In the genomic region with DNA sequence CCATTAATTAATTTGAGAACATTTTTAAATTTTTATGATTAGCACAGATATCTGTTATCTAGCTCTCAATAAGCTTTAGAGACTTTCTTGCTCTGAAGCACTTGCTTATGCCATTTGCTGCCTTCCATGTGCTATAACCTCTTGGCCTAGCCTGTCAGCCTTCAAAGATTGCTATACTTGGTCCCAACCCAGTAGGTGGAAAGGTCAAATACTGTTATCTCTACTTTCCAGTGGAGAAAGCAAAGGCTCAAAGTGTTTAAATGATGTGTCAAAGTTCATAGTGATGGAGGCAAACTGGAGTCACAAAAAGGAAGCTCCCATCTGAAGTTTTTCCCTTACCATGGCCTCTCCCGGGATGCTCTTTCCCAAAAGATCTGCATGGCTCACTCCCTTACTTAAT, we compare ENCODE assay signal across 2 cellular contexts.
A peak's percentile ranks its signal among the peaks of the same experiment; 100 is the strongest.
TF ChIP-seq lines count a peak whose summit lies in the region.

No MANE protein-coding gene starts in this region.

TF ChIP-seq in liver, 16 proteins besides CTCF, POLR2A, EP300 and RAD21 (continued from another document):
- TF ChIP-seq, protein P1, sequence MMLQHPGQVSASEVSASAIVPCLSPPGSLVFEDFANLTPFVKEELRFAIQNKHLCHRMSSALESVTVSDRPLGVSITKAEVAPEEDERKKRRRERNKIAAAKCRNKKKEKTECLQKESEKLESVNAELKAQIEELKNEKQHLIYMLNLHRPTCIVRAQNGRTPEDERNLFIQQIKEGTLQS (IDR thresholded peaks at IDR 0.05), result no peak
- TF ChIP-seq FOXA1 (IDR thresholded peaks at IDR 0.05), result no peak
- no peak for TF ChIP-seq NR2F2 (IDR thresholded peaks at IDR 0.05)
- TF ChIP-seq, protein P2, sequence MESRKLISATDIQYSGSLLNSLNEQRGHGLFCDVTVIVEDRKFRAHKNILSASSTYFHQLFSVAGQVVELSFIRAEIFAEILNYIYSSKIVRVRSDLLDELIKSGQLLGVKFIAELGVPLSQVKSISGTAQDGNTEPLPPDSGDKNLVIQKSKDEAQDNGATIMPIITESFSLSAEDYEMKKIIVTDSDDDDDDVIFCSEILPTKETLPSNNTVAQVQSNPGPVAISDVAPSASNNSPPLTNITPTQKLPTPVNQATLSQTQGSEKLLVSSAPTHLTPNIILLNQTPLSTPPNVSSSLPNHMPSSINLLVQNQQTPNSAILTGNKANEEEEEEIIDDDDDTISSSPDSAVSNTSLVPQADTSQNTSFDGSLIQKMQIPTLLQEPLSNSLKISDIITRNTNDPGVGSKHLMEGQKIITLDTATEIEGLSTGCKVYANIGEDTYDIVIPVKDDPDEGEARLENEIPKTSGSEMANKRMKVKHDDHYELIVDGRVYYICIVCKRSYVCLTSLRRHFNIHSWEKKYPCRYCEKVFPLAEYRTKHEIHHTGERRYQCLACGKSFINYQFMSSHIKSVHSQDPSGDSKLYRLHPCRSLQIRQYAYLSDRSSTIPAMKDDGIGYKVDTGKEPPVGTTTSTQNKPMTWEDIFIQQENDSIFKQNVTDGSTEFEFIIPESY (IDR thresholded peaks at IDR 0.05), result no peak
- TF ChIP-seq YY1 (IDR thresholded peaks at IDR 0.05), result no peak
- peak; percentile 56 to 67 for TF ChIP-seq HNF4A (conservative IDR thresholded peaks at IDR 0.05)
- no peak for TF ChIP-seq HNF4G (IDR thresholded peaks at IDR 0.05)
- TF ChIP-seq, protein P3, sequence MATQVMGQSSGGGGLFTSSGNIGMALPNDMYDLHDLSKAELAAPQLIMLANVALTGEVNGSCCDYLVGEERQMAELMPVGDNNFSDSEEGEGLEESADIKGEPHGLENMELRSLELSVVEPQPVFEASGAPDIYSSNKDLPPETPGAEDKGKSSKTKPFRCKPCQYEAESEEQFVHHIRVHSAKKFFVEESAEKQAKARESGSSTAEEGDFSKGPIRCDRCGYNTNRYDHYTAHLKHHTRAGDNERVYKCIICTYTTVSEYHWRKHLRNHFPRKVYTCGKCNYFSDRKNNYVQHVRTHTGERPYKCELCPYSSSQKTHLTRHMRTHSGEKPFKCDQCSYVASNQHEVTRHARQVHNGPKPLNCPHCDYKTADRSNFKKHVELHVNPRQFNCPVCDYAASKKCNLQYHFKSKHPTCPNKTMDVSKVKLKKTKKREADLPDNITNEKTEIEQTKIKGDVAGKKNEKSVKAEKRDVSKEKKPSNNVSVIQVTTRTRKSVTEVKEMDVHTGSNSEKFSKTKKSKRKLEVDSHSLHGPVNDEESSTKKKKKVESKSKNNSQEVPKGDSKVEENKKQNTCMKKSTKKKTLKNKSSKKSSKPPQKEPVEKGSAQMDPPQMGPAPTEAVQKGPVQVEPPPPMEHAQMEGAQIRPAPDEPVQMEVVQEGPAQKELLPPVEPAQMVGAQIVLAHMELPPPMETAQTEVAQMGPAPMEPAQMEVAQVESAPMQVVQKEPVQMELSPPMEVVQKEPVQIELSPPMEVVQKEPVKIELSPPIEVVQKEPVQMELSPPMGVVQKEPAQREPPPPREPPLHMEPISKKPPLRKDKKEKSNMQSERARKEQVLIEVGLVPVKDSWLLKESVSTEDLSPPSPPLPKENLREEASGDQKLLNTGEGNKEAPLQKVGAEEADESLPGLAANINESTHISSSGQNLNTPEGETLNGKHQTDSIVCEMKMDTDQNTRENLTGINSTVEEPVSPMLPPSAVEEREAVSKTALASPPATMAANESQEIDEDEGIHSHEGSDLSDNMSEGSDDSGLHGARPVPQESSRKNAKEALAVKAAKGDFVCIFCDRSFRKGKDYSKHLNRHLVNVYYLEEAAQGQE (IDR thresholded peaks at IDR 0.05), result no peak
- no peak for TF ChIP-seq FOXA2 (IDR thresholded peaks at IDR 0.05)
- TF ChIP-seq TAF1 (conservative IDR thresholded peaks at IDR 0.05), result no peak
- peak in 1 of 2 donors; percentile 55 for TF ChIP-seq RXRA (IDR thresholded peaks at IDR 0.05)
- TF ChIP-seq EGR1 (IDR thresholded peaks at IDR 0.05; ENCODE audit: low read depth in 2 of 2), result no peak
- TF ChIP-seq, protein P4, sequence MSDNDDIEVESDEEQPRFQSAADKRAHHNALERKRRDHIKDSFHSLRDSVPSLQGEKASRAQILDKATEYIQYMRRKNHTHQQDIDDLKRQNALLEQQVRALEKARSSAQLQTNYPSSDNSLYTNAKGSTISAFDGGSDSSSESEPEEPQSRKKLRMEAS (IDR thresholded peaks at IDR 0.05), result peak; percentile 30
- no peak for TF ChIP-seq JUND (IDR thresholded peaks at IDR 0.05)

TF ChIP-seq in HepG2, 621 proteins besides CTCF, POLR2A, EP300 and RAD21 (continued from another document):
- no peak for TF ChIP-seq ZNF746 (CRISPR knock-in tag; IDR thresholded peaks at IDR 0.05)
- TF ChIP-seq MAFG (CRISPR knock-in tag; IDR thresholded peaks at IDR 0.05), result no peak
- TF ChIP-seq ZNF460 (CRISPR knock-in tag; IDR thresholded peaks at IDR 0.05; ENCODE audit: borderline replicate concordance), result no peak
- no peak for TF ChIP-seq RCOR2 (CRISPR knock-in tag; IDR thresholded peaks at IDR 0.05)
